ENCODE assay signal across 26 cellular contexts in the genomic region with DNA sequence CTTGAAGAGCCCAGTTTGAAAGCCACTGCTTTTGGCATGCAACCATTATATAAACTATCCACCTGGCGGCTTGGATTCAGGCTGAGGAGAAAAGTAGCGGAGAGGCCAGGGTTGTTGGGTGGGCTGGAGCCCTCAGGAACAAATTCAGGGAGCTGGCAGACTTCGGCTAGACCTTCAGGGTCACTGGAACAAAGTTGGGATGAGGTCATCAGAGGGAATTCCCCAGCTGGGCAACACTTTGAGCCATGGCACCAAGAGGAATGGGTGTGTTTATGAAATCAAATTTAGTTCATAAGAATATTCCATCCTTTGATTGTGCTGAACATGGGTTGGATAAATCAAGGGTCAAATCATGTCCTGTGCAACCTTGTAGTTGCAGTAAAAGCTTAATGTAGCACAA. TPM values are rescaled to one million over a fixed set of nuclear protein-coding genes. Genes with fewer than 3 reads are reported as not detected.
DNase-seq lines count a peak whose midpoint lies in the region; ATAC-seq and TF ChIP-seq lines count a peak whose summit lies in the region.
"Had no signal": no experiment of that assay in that cellular context is flagged by ENCODE, and none has a peak within 500 bp of the region (broad histone marks: within the 10 kb centered on the region; RNA-seq: fewer than 3 reads in every experiment).

No MANE protein-coding gene starts in this region.

- no peaks in the 10 kb centered on the region for H3K36me3 Mint-ChIP-seq in MCF 10A (ENCODE audit: insufficient read depth, unreplicated experiment)
- H3K36me3 Mint-ChIP-seq in T-cell: peaks cover 1% of the 10 kb centered on the region

- POLR2A ChIA-PET in MCF 10A (lab: Yijun Ruan, JAX) (interaction anchor here (0.9 to 1.3 kb wide), 3 partner anchors 12 to 21 kb away, joined by 3 to 4 read pairs (median 3); no protein-coding TSS in a partner anchor), T-cell (lab: Charles Lee) (interaction anchor here in 1 of 2 donors (0.6 to 1.1 kb wide), 2 partner anchors 22 to 32 kb away, joined by 3 to 4 read pairs; partner anchors contain the start of gene MTMR1)

- no peaks in the 10 kb centered on the region for H3K9me3 Mint-ChIP-seq in MCF 10A (ENCODE audit: unreplicated experiment)
- H3K9me3 Mint-ChIP-seq in T-cell: no peaks in the 10 kb centered on the region
- H3K9me3 Mint-ChIP-seq: central memory CD8-positive, alpha-beta T cell had no signal

- no peaks in the 10 kb centered on the region for H3K4me1 Mint-ChIP-seq in MCF 10A (ENCODE audit: insufficient read depth, unreplicated experiment)
- H3K4me1 Mint-ChIP-seq in T-cell: peaks cover 30 to 49% (median 44%) of the 10 kb centered on the region in 3 donors

- no TSS peak for BruUV-seq in MCF 10A (replicated peaks; lab: Mats Ljungman, UMichigan)

- CTCF ChIA-PET in MCF 10A (lab: Yijun Ruan, JAX) (interaction anchor here (1.0 to 2.9 kb wide), 12 partner anchors 10 to 764 kb away, joined by 3 to 12 read pairs (median 6); no protein-coding TSS in a partner anchor), T-cell (lab: Charles Lee) (interaction anchor here (0.9 to 2.3 kb wide), 7 partner anchors 16 to 32 kb away, joined by 3 to 20 read pairs (median 7); partner anchors contain the start of gene MTMR1 (in 1 of the 2))

- H3K27ac ChIP-seq in breast epithelium: no peak overlapping the region
- H3K27ac ChIP-seq: ascending aorta, BLaER1, neutrophil, testis, uterus had no signal

- no peaks in the 10 kb centered on the region for H3K9me3 ChIP-seq in breast epithelium
- H3K9me3 ChIP-seq: ascending aorta, BLaER1, neutrophil, testis, uterus had no signal

- no peaks in the 10 kb centered on the region for H3K4me1 ChIP-seq in breast epithelium
- H3K4me1 ChIP-seq: testis, uterus had no signal

- no peak for TF ChIP-seq POLR2A in breast epithelium (IDR thresholded peaks at IDR 0.05)

- no peaks in the 10 kb centered on the region for H3K36me3 ChIP-seq in breast epithelium
- H3K36me3 ChIP-seq: ascending aorta, BLaER1, neutrophil, uterus had no signal

- intact Hi-C loops in MCF 10A (cut with micrococcal nuclease): no loop called here
- intact Hi-C loops in breast epithelium (cut with DNase I; ENCODE audit: low total_unique reads): loop anchor here (5.0 kb wide), 1 partner anchor 592 kb away; no protein-coding TSS in a partner anchor
- intact Hi-C loops in left colon (cut with DNase I, micrococcal nuclease): loop anchor here in 1 of 2 donors (5.0 kb wide), 1 partner anchor 753 kb away; no protein-coding TSS in a partner anchor

- H3K27ac Mint-ChIP-seq in MCF 10A (ENCODE audit: low read depth, unreplicated experiment) (no peak overlapping the region), T-cell (peak overlapping the region; percentile 56 to 60)
- H3K27ac Mint-ChIP-seq: activated CD8-positive, alpha-beta T cell treated with anti-CD3 and anti-CD28 coated beads, Interleukin-2, amount 10 ng/mL, durations not matched to agents 7 days and 5 days had no signal

- no peak overlapping the region for H3K4me3 ChIP-seq in breast epithelium
- H3K4me3 ChIP-seq: ascending aorta, BLaER1, testis, uterus had no signal

- H3K27me3 Mint-ChIP-seq in MCF 10A (ENCODE audit: insufficient read depth, unreplicated experiment): peaks cover 19% of the 10 kb centered on the region
- peaks cover 0 to 3% of the 10 kb centered on the region in 2 donors for H3K27me3 Mint-ChIP-seq in T-cell
- H3K27me3 Mint-ChIP-seq: central memory CD8-positive, alpha-beta T cell had no signal

- DNase-seq in MCF 10A (ENCODE audit: unreplicated experiment) (peak; percentile 15), breast epithelium (ENCODE audit: low spot score in 2 of 2) (no peak), T-cell (no peak), left colon (no peak), NCI-H69 (lab: John Stamatoyannopoulos, UW) (no peak), T-helper 1 cell (no peak), retina (no peak), GM03348 (ENCODE audit: low spot score) (no peak)
- DNase-seq: ACHN; activated CD8-positive, alpha-beta T cell treated with anti-CD3 and anti-CD28 coated beads, Interleukin-2, amount 10 ng/mL, durations not matched to agents 7 days and 5 days; activated naive CD4-positive, alpha-beta T cell treated with Interleukin-2 at 50 U/mL for 16 hours; Calu3; EL; IMR-90; NCI-H1417 treated with DMSO at 0.1 percent for 48 hours; NCI-H2081 treated with DMSO at 0.1 percent for 48 hours; Right ventricle myocardium superior; stimulated activated CD4-positive, alpha-beta T cell treated with anti-CD3 and anti-CD28 coated beads, Interleukin-4, amount 100 ng/mL, for 24 hours; stimulated activated naive CD4-positive, alpha-beta T cell treated with Interleukin-2 at 50 U/mL for 16 hours; T1000; testis; uterus had no signal

- no peak overlapping the region for H3K4me3 Mint-ChIP-seq in MCF 10A (ENCODE audit: unreplicated experiment)
- no peak overlapping the region for H3K4me3 Mint-ChIP-seq in T-cell
- H3K4me3 Mint-ChIP-seq: activated CD8-positive, alpha-beta T cell treated with anti-CD3 and anti-CD28 coated beads, Interleukin-2, amount 10 ng/mL, durations not matched to agents 7 days and 5 days; central memory CD8-positive, alpha-beta T cell had no signal

- no peak for TF ChIP-seq CTCF in MCF 10A (IDR thresholded peaks at IDR 0.05; ENCODE audit: unreplicated experiment)
- no peak for TF ChIP-seq CTCF in breast epithelium (IDR thresholded peaks at IDR 0.05)

- ATAC-seq in T-cell (replicated peaks in 1 of 4) (no peak), left colon (peak; percentile 29)
- ATAC-seq: activated CD8-positive, alpha-beta T cell treated with anti-CD3 and anti-CD28 coated beads, Interleukin-2, amount 10 ng/mL, durations not matched to agents 7 days and 5 days had no signal

- H3K27me3 ChIP-seq in breast epithelium: peaks cover 0 to 4% of the 10 kb centered on the region in 2 donors
- H3K27me3 ChIP-seq: ascending aorta, BLaER1, neutrophil, testis, uterus had no signal

RNA-seq across cellular contexts. Expression of gene MTMR1, which starts 22.0 kb away (rescaled TPM):
- 21.8 and 24.7 TPM in 2 replicates for total RNA-seq in MCF 10A (2022)
- total RNA-seq in breast epithelium: 10 to 100 TPM; 13.6 to 35.6 (median 23.3) TPM
- 10 to 100 TPM; 33.8 to 58.3 (median 39.4) TPM for total RNA-seq in T-cell
- 10 to 100 TPM; 15.2 to 17.6 TPM for total RNA-seq in left colon
